In the genomic region with DNA sequence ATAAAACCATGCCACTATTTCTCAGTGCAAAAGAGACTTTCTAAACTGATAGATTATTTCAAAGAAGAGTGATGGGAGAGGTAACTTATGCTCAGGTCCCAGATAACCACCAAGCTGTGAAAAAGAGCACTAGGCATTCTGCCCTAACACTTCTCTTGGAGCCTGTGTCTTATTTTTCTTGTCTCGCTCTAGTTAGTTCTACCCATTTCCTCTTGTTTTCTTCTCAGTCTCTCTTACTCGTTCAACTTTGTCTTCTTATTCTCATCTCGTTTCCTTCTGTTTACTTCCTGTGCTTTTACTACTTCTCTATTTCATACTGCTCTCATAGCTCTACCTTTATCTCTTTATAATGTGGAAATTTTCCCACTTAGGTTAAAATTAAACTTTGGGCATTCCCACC, we compare ENCODE assay signal across 12 cellular contexts.
DNase-seq lines count a peak whose midpoint lies in the region; ATAC-seq, FAIRE-seq and TF ChIP-seq lines count a peak whose summit lies in the region.
"Had no signal": no experiment of that assay in that cellular context is flagged by ENCODE, and none has a peak within 500 bp of the region (broad histone marks: within the 10 kb centered on the region; RNA-seq: fewer than 3 reads in every experiment).

No MANE protein-coding gene starts in this region.

- no peak for FAIRE-seq in small intestine (lab: Jason Lieb, UNC)

- no peak overlapping the region for H3K9ac ChIP-seq in colonic mucosa (ENCODE audit: low read depth in 2 of 2, low read length in 2 of 2)

- WGBS in small intestine, 3 donors = 51 to 56% (median 54%) methylated on average over 3 of the region's 3 CpGs

- H3K4me3 Mint-ChIP-seq in T-helper 17 cell = peak overlapping the region; percentile 62
- H3K4me3 Mint-ChIP-seq: activated CD4-positive, alpha-beta memory T cell treated with anti-CD3 and anti-CD28 coated beads, Interleukin-2, amount 10 ng/mL, durations not matched to agents 7 days and 5 days had no signal

- peaks cover 9% of the 10 kb centered on the region for H3K36me3 ChIP-seq in cardiac muscle cell
- H3K36me3 ChIP-seq in right atrium auricular region = peaks cover 45% of the 10 kb centered on the region
- peaks cover 10 to 12% of the 10 kb centered on the region in 2 donors for H3K36me3 ChIP-seq in small intestine (ENCODE audit: control insufficient read depth in 2 of 2, insufficient read depth in 2 of 2, low read length in 2 of 2)
- H3K36me3 ChIP-seq in colonic mucosa = peaks cover 10% of the 10 kb centered on the region

- ATAC-seq in HG02870 (IDR thresholded peaks at IDR 0.05; ENCODE audit: unreplicated experiment) (peak; percentile 35), T-helper 17 cell (peak; percentile 59), HG03039 (IDR thresholded peaks at IDR 0.05; ENCODE audit: unreplicated experiment) (no peak)

- H3K27me3 ChIP-seq in cardiac muscle cell = no peaks in the 10 kb centered on the region
- no peaks in the 10 kb centered on the region for H3K27me3 ChIP-seq in right atrium auricular region
- H3K27me3 ChIP-seq in small intestine (ENCODE audit: control insufficient read depth in 2 of 2, insufficient read depth in 2 of 2, low read length in 2 of 2) = no peaks in the 10 kb centered on the region
- H3K27me3 ChIP-seq in colonic mucosa = no peaks in the 10 kb centered on the region
- H3K27me3 ChIP-seq: sigmoid colon had no signal

- H3K4me3 ChIP-seq in cardiac muscle cell (no peak overlapping the region), right atrium auricular region (no peak overlapping the region), small intestine (ENCODE audit: low read depth in 1 of 2, low read length in 2 of 2) (no peak overlapping the region), colonic mucosa (no peak overlapping the region)
- H3K4me3 ChIP-seq: sigmoid colon had no signal

- intact Hi-C loops in colonic mucosa (cut with DNase I) = loop anchor here (10.0 kb wide), 1 partner anchor 50 kb away; no protein-coding TSS in a partner anchor

- H3K27me3 Mint-ChIP-seq in T-helper 17 cell = no peaks in the 10 kb centered on the region
- H3K27me3 Mint-ChIP-seq: activated CD4-positive, alpha-beta memory T cell treated with anti-CD3 and anti-CD28 coated beads, Interleukin-2, amount 10 ng/mL, durations not matched to agents 7 days and 5 days had no signal

- peaks cover 12% of the 10 kb centered on the region for H3K36me3 Mint-ChIP-seq in T-helper 17 cell (ENCODE audit: low read depth)

- H3K9me3 ChIP-seq in cardiac muscle cell (ENCODE audit: low read depth) = no peaks in the 10 kb centered on the region
- no peaks in the 10 kb centered on the region for H3K9me3 ChIP-seq in right atrium auricular region
- H3K9me3 ChIP-seq in T-helper 17 cell (ENCODE audit: control insufficient read depth, low read length, poor library complexity, severe bottlenecking) = no peaks in the 10 kb centered on the region
- no peaks in the 10 kb centered on the region for H3K9me3 ChIP-seq in small intestine (ENCODE audit: control insufficient read depth, low read depth)
- H3K9me3 ChIP-seq in colonic mucosa = no peaks in the 10 kb centered on the region
- H3K9me3 ChIP-seq: sigmoid colon had no signal

- TF ChIP-seq CTCF in cardiac muscle cell (IDR thresholded peaks at IDR 0.05; ENCODE audit: low read depth, low read length) (no peak), right atrium auricular region (IDR thresholded peaks at IDR 0.05) (no peak), colonic mucosa (IDR thresholded peaks at IDR 0.05) (no peak)

- peaks cover 11% of the 10 kb centered on the region for H3K4me1 Mint-ChIP-seq in T-helper 17 cell

- H3K27ac ChIP-seq in cardiac muscle cell = peak overlapping the region; percentile 84
- no peak overlapping the region for H3K27ac ChIP-seq in right atrium auricular region
- H3K27ac ChIP-seq in small intestine (ENCODE audit: low read depth in 1 of 2, low read length in 1 of 2) = no peak overlapping the region
- no peak overlapping the region for H3K27ac ChIP-seq in colonic mucosa
- H3K27ac ChIP-seq: RWPE1, sigmoid colon had no signal

- DNase-seq in cardiac muscle cell (ENCODE audit: low read depth in 1 of 2, low spot score in 1 of 2) = no peak
- DNase-seq in right atrium auricular region (ENCODE audit: low spot score) = no peak
- DNase-seq in T-helper 17 cell = no peak
- no peak for DNase-seq in small intestine
- no peak for DNase-seq in NCI-H774 (lab: John Stamatoyannopoulos, UW)
- no peak for DNase-seq in colonic mucosa
- DNase-seq: activated CD4-positive, alpha-beta memory T cell treated with anti-CD3 and anti-CD28 coated beads, Interleukin-2, amount 10 ng/mL, durations not matched to agents 7 days and 5 days; NCI-H1436 treated with DMSO at 0.1 percent for 48 hours; sigmoid colon had no signal

- H3K4me1 ChIP-seq in cardiac muscle cell (ENCODE audit: low read depth) = peaks cover 20% of the 10 kb centered on the region
- H3K4me1 ChIP-seq in right atrium auricular region = peaks cover 0 to 6% of the 10 kb centered on the region in 2 donors
- no peaks in the 10 kb centered on the region for H3K4me1 ChIP-seq in small intestine (ENCODE audit: control insufficient read depth in 2 of 2, insufficient read depth in 1 of 2, low read depth in 1 of 2, low read length in 1 of 2)
- no peaks in the 10 kb centered on the region for H3K4me1 ChIP-seq in colonic mucosa
- H3K4me1 ChIP-seq: sigmoid colon had no signal

- peak overlapping the region; percentile 92 for H3K27ac Mint-ChIP-seq in T-helper 17 cell
- H3K27ac Mint-ChIP-seq: activated CD4-positive, alpha-beta memory T cell treated with anti-CD3 and anti-CD28 coated beads, Interleukin-2, amount 10 ng/mL, durations not matched to agents 7 days and 5 days had no signal
